Comparison of ENCODE assay signal across 9 cellular contexts in genomic region chr10:88974446-88975376, GRCh38. TPM values are rescaled to one million over a fixed set of nuclear protein-coding genes. Genes with fewer than 3 reads are reported as not detected.
DNase-seq lines count a peak whose midpoint lies in the region; ATAC-seq and TF ChIP-seq lines count a peak whose summit lies in the region.
"Had no signal": no experiment of that assay in that cellular context is flagged by ENCODE, and none has a peak within 500 bp of the region (broad histone marks: within the 10 kb centered on the region; RNA-seq: fewer than 3 reads in every experiment).

No MANE protein-coding gene starts in this region.

- no peaks in the 10 kb centered on the region for H3K27me3 ChIP-seq in skeletal muscle tissue (ENCODE audit: control insufficient read depth in 3 of 3, insufficient read depth in 3 of 3, low read length in 3 of 3)

- ATAC-seq in HG02610 (IDR thresholded peaks at IDR 0.05; ENCODE audit: unreplicated experiment) = no peak
- no peak for ATAC-seq in HG03460 (IDR thresholded peaks at IDR 0.05; ENCODE audit: unreplicated experiment)

- peak overlapping the region; percentile 76 for H3K27ac ChIP-seq in SK-N-MC
- H3K27ac ChIP-seq in skeletal muscle tissue (ENCODE audit: low read depth, low read length) = peak overlapping the region; percentile 16
- H3K27ac ChIP-seq: 22Rv1 had no signal

- H3K36me3 ChIP-seq in SK-N-MC (ENCODE audit: insufficient read depth, low read length) (no peaks in the 10 kb centered on the region), skeletal muscle tissue (ENCODE audit: control insufficient read depth in 3 of 3, insufficient read depth in 3 of 3, low read length in 3 of 3) (no peaks in the 10 kb centered on the region)

- peak overlapping the region; percentile 78 for H3K9ac ChIP-seq in SK-N-MC (ENCODE audit: insufficient read length)
- H3K9ac ChIP-seq in skeletal muscle tissue (ENCODE audit: low read depth in 1 of 3, low read length in 3 of 3) = peak overlapping the region; percentile 46 to 70 (median 58)

- peak; percentile 4 for DNase-seq in DMS 273 (lab: John Stamatoyannopoulos, UW; ENCODE audit: unreplicated experiment)
- DNase-seq in DMS 273 treated with DMSO at 0.1 percent for 48 hours (lab: John Stamatoyannopoulos, UW) = no peak
- no peak for DNase-seq in SK-N-MC (ENCODE audit: low read depth, low spot score)
- peak; percentile 47 for DNase-seq in fibroblast of mammary gland (ENCODE audit: low read depth)
- DNase-seq in hippocampal formation (lab: John Stamatoyannopoulos, UW) = no peak

- H3K4me1 ChIP-seq in skeletal muscle tissue (ENCODE audit: control insufficient read depth in 3 of 3, insufficient read depth in 3 of 3, low read length in 3 of 3) = peaks cover 3 to 12% (median 6%) of the 10 kb centered on the region in 3 donors

- no peaks in the 10 kb centered on the region for H3K9me3 ChIP-seq in SK-N-MC (ENCODE audit: low read depth, low read length)
- no peaks in the 10 kb centered on the region for H3K9me3 ChIP-seq in skeletal muscle tissue (ENCODE audit: control insufficient read depth in 3 of 3, low read length in 3 of 3)

- TF ChIP-seq CTCF in fibroblast of mammary gland (conservative IDR thresholded peaks at IDR 0.05; ENCODE audit: control insufficient read depth, insufficient read depth, low read depth, low read length) = no peak

- H3K4me3 ChIP-seq in SK-N-MC (peak overlapping the region; percentile 75), fibroblast of mammary gland (ENCODE audit: control insufficient read depth, low read depth, low read length) (peak overlapping the region; percentile 56), skeletal muscle tissue (ENCODE audit: low read length in 3 of 3) (peak overlapping the region; percentile 61 to 72 (median 68))

RNA-seq across cellular contexts. Expression of gene FAS, which starts 15.9 kb away (rescaled TPM):
- 8.4 TPM for total RNA-seq in skeletal muscle tissue

RNA-seq across cellular contexts. Expression of gene ACTA2, which starts 22.1 kb away (rescaled TPM):
- total RNA-seq in skeletal muscle tissue = 314 TPM

Comparison
In these comparisons a context has a peak if more than half of its experiments do, and no peak if none do; other contexts are left out.
1. DNase-seq: peak in DMS 273 (single experiment) and fibroblast of mammary gland (single experiment); none in DMS 273 treated with DMSO at 0.1 percent for 48 hours (single experiment), SK-N-MC (single experiment) and hippocampal formation (0 of 2).
2. Peak in every context shown above with its lines, with median percentiles within 50 percentile points of each other: H3K4me3 ChIP-seq.